39 cellular contexts compared by ENCODE assay signal in genomic region chr2:73314441-73314840, GRCh38. TPM values are rescaled to one million over a fixed set of nuclear protein-coding genes. Genes with fewer than 3 reads are reported as not detected.
"Had no signal": no experiment of that assay in that cellular context is flagged by ENCODE, and none has a peak within 500 bp of the region (broad histone marks: within the 10 kb centered on the region; RNA-seq: fewer than 3 reads in every experiment).

No MANE protein-coding gene starts in this region.

- H3K9me3 ChIP-seq: MG63 had no signal

- H3K4me2 ChIP-seq: KMS-11 had no signal

- H3K4me3 ChIP-seq: MG63 had no signal

- DNase-seq: Kasumi-1, KBM-7, KG1, MG63, MM.1S, MV-4-11, NCI-H1048, NCI-H1092, NCI-H1092 treated with DMSO at 0.1 percent for 48 hours, NCI-H1105, NCI-H1105 treated with DMSO at 0.1 percent for 48 hours, NCI-H1417, NCI-H1417 treated with DMSO at 0.1 percent for 48 hours, NCI-H1436, NCI-H1436 treated with DMSO at 0.1 percent for 48 hours, NCI-H146, NCI-H1694, NCI-H1694 treated with DMSO at 0.1 percent for 48 hours, NCI-H187, NCI-H187 treated with DMSO at 0.1 percent for 48 hours, NCI-H1930, NCI-H2029, NCI-H2029 treated with DMSO at 0.1 percent for 48 hours, NCI-H2081, NCI-H2081 treated with DMSO at 0.1 percent for 48 hours, NCI-H2107, NCI-H2171, NCI-H2171 treated with DMSO at 0.1 percent for 48 hours, NCI-H2227 treated with DMSO at 0.1 percent for 48 hours, NCI-H226, NCI-H345, NCI-H446, NCI-H446 treated with DMSO at 0.1 percent for 48 hours, NCI-H510A, NCI-H510A treated with DMSO at 0.1 percent for 48 hours had no signal

- H3K36me3 ChIP-seq: MG63 had no signal

- H3K27ac ChIP-seq: KMS-11 had no signal

- H3K9ac ChIP-seq: KMS-11 had no signal

RNA-seq across cellular contexts. Expression of gene EGR4, which starts 21.1 kb away (rescaled TPM):
- total RNA-seq: LHCN-M2, M059J, NCI-H460 had no signal
